16 cellular contexts compared by ENCODE assay signal in genomic region chr6:20028143-20028542, GRCh38.
DNase-seq lines count a peak whose midpoint lies in the region; ATAC-seq and TF ChIP-seq lines count a peak whose summit lies in the region.
"Had no signal": no experiment of that assay in that cellular context is flagged by ENCODE, and none has a peak within 500 bp of the region (broad histone marks: within the 10 kb centered on the region; RNA-seq: fewer than 3 reads in every experiment).

No MANE protein-coding gene starts in this region.

- H3F3A ChIP-seq in GM23338 (replicated peaks; ENCODE audit: low read depth), result no peaks in the 10 kb centered on the region

- no peaks in the 10 kb centered on the region for H3K9me3 ChIP-seq in HCT116 (ENCODE audit: control insufficient read depth in 1 of 2, insufficient read depth in 1 of 2, low read depth in 1 of 2, low read length in 2 of 2)
- H3K9me3 ChIP-seq: SJCRH30 had no signal

- RAD21 ChIA-PET in HCT116 (lab: Charles Lee; ENCODE audit: low non-redundant PET in 1 of 2, low total read pairs in 2 of 2, uncharacterized antibody in 2 of 2, unreplicated experiment in 2 of 2), result no interaction called here

- intact Hi-C loops in HCT116 (cut with micrococcal nuclease), result no loop called here

- TF ChIP-seq POLR2A in HCT116 (IDR thresholded peaks at IDR 0.05; ENCODE audit: borderline replicate concordance, extremely low read depth, insufficient read depth, insufficient read length), result no peak

- H3K27ac Mint-ChIP-seq in GM23338, result no peak overlapping the region

- DNase-seq in GM23338 (ENCODE audit: low spot score) (peak; percentile 18), HCT116 (ENCODE audit: low read depth, low spot score) (peak; percentile 4), NCI-H69 (lab: John Stamatoyannopoulos, UW) (peak; percentile 93), iPS-NIHi7 (ENCODE audit: extremely low spot score) (peak; percentile 46)
- DNase-seq in stimulated activated CD4-positive, alpha-beta T cell treated with anti-CD3 and anti-CD28 coated beads, Interleukin-4, amount 100 ng/mL, for 24 hours, result no peak
- DNase-seq: DMS79, GM23248, IMR-90, Kasumi-1, MM.1S, NCI-H1092 treated with DMSO at 0.1 percent for 48 hours, NCI-H2227 treated with DMSO at 0.1 percent for 48 hours, SJCRH30, T-helper 2 cell had no signal

- H3K36me3 Mint-ChIP-seq in GM23338 (ENCODE audit: low read depth), result peaks cover 4% of the 10 kb centered on the region; the same call in 2 of the 3 replicates

- peak; percentile 71 for ATAC-seq in GM23338
- peak; percentile 62 for ATAC-seq in HCT116
- no peak for ATAC-seq in GM18861 (IDR thresholded peaks at IDR 0.05; ENCODE audit: unreplicated experiment)
- no peak for ATAC-seq in GM21367 (IDR thresholded peaks at IDR 0.05; ENCODE audit: unreplicated experiment)

- H3K27ac ChIP-seq in GM23338 (ENCODE audit: low read depth), result no peak overlapping the region
- no peak overlapping the region for H3K27ac ChIP-seq in HCT116 (ENCODE audit: low read depth, low read length)
- H3K27ac ChIP-seq: GM23248, SJCRH30 had no signal

- H3K4me1 ChIP-seq in GM23338 (ENCODE audit: insufficient read depth), result no peaks in the 10 kb centered on the region
- peaks cover 0 to 4% of the 10 kb centered on the region in 2 experiments; a peak in 1 of 4 replicates for H3K4me1 ChIP-seq in HCT116 (ENCODE audit: control insufficient read depth in 1 of 2, insufficient read depth in 2 of 2, low read length in 2 of 2)

- H3K27me3 ChIP-seq in GM23338 (ENCODE audit: insufficient read depth), result no peaks in the 10 kb centered on the region
- no peaks in the 10 kb centered on the region for H3K27me3 ChIP-seq in HCT116 (ENCODE audit: insufficient read depth, low read length)
- H3K27me3 ChIP-seq: SJCRH30 had no signal

- H3K9me3 Mint-ChIP-seq in GM23338, result no peaks in the 10 kb centered on the region; the same call in 2 of the 3 replicates

- no peaks in the 10 kb centered on the region for H3K9me2 ChIP-seq in GM23338 (ENCODE audit: insufficient read depth)
- no peaks in the 10 kb centered on the region for H3K9me2 ChIP-seq in HCT116 (ENCODE audit: insufficient read depth)

- H3K79me2 ChIP-seq in GM23338 (replicated peaks; ENCODE audit: insufficient read depth) (no peaks in the 10 kb centered on the region), HCT116 (ENCODE audit: insufficient read depth, low read length) (no peaks in the 10 kb centered on the region)

- POLR2A ChIA-PET in HCT116 (lab: Charles Lee), result no interaction called here

- H4K20me1 ChIP-seq in GM23338 (replicated peaks; ENCODE audit: insufficient read depth) (no peaks in the 10 kb centered on the region), HCT116 (ENCODE audit: insufficient read depth) (no peaks in the 10 kb centered on the region)

- peaks cover 5% of the 10 kb centered on the region; the same call in 2 of the 3 replicates for H3K4me1 Mint-ChIP-seq in GM23338

- H3K4me3 Mint-ChIP-seq in GM23338, result no peak overlapping the region

- TF ChIP-seq CTCF in GM23338 (conservative IDR thresholded peaks at IDR 0.05; ENCODE audit: low read depth in 2 of 2) (no peak), HCT116 (IDR thresholded peaks at IDR 0.05 in 2 of 3, conservative IDR thresholded peaks at IDR 0.05 in 1 of 3; ENCODE audit: borderline replicate concordance in 1 of 3, insufficient read depth in 1 of 3, low read depth in 2 of 3, low read length in 2 of 3) (no peak)

- H3K27me3 Mint-ChIP-seq in GM23338 (ENCODE audit: insufficient read depth, low read depth, poor library complexity), result peaks cover 6% of the 10 kb centered on the region

- TF ChIP-seq RAD21 in HCT116 (IDR thresholded peaks at IDR 0.05; ENCODE audit: low read depth), result no peak

- no peak overlapping the region for H3K9ac ChIP-seq in HCT116 (ENCODE audit: low read length)
- H3K9ac ChIP-seq: GM23248 had no signal

- no peak overlapping the region for H2AFZ ChIP-seq in GM23338
- H2AFZ ChIP-seq in HCT116 (ENCODE audit: low read depth, low read length, poor library complexity, severe bottlenecking), result no peak overlapping the region
- H2AFZ ChIP-seq: GM23248 had no signal

- H3K36me3 ChIP-seq in GM23338 (ENCODE audit: insufficient read depth), result no peaks in the 10 kb centered on the region
- H3K36me3 ChIP-seq in HCT116 (ENCODE audit: control insufficient read depth in 1 of 2, insufficient read depth in 2 of 2, low read length in 2 of 2), result no peaks in the 10 kb centered on the region
- H3K36me3 ChIP-seq: SJCRH30 had no signal

- CTCF ChIA-PET in HCT116 (lab: Charles Lee), result no interaction called here

- H3K4me2 ChIP-seq in GM23338, result no peak overlapping the region
- H3K4me2 ChIP-seq in HCT116 (ENCODE audit: low read length), result no peak overlapping the region

- H3K4me3 ChIP-seq in GM23338 (no peak overlapping the region), HCT116 (replicated peaks in 1 of 2; ENCODE audit: low read depth in 1 of 2, low read length in 2 of 2) (no peak overlapping the region)
- H3K4me3 ChIP-seq: GM23248, SJCRH30 had no signal

- BruUV-seq in HCT116 (replicated peaks; lab: Mats Ljungman, UMichigan), result no TSS peak

TF ChIP-seq in GM23338, 12 proteins besides CTCF, POLR2A, EP300 and RAD21 (continues in another document):
- TF ChIP-seq JUNB (IDR thresholded peaks at IDR 0.05; ENCODE audit: unreplicated experiment), result no peak
- TF ChIP-seq POLR2AphosphoS5 (IDR thresholded peaks at IDR 0.05; ENCODE audit: low read depth), result no peak
- TF ChIP-seq EZH2phosphoT487 (IDR thresholded peaks at IDR 0.05; ENCODE audit: unreplicated experiment), result no peak
- no peak for TF ChIP-seq ZNF114 (CRISPR knock-in tag; IDR thresholded peaks at IDR 0.05)
- no peak for TF ChIP-seq ZNF331 (CRISPR knock-in tag; IDR thresholded peaks at IDR 0.05; ENCODE audit: low read depth)

TF ChIP-seq in HCT116, 20 proteins besides CTCF, POLR2A, EP300 and RAD21:
- TF ChIP-seq ATF3 (IDR thresholded peaks at IDR 0.05) (no peak), EZH2phosphoT487 (IDR thresholded peaks at IDR 0.05; ENCODE audit: borderline replicate concordance) (no peak), SIN3A (IDR thresholded peaks at IDR 0.05; ENCODE audit: low read depth) (no peak), YY1 (IDR thresholded peaks at IDR 0.05; ENCODE audit: extremely low read depth, insufficient replicate concordance, low read depth, low read length) (no peak), MAX (IDR thresholded peaks at IDR 0.05) (no peak), ZFX (IDR thresholded peaks at IDR 0.05) (no peak), SRF (IDR thresholded peaks at IDR 0.05; ENCODE audit: low read depth) (no peak), FOSL1 (IDR thresholded peaks at IDR 0.05; ENCODE audit: low read depth) (no peak), POLR2AphosphoS5 (IDR thresholded peaks at IDR 0.05; ENCODE audit: low read depth, low read length) (no peak), ELF1 (IDR thresholded peaks at IDR 0.05; ENCODE audit: borderline replicate concordance, low read depth) (no peak), REST (IDR thresholded peaks at IDR 0.05; ENCODE audit: low read depth) (no peak), SP1 (IDR thresholded peaks at IDR 0.05; ENCODE audit: low read depth) (no peak), EGR1 (IDR thresholded peaks at IDR 0.05; ENCODE audit: low read depth) (no peak), CBX3 (IDR thresholded peaks at IDR 0.05; ENCODE audit: low read depth) (no peak), TCF7L2 (IDR thresholded peaks at IDR 0.05; ENCODE audit: borderline replicate concordance, extremely low read depth, insufficient read depth, insufficient read length) (no peak), ZNF274 (IDR thresholded peaks at IDR 0.05; ENCODE audit: low read depth, low read length) (no peak), EZH2 (IDR thresholded peaks at IDR 0.05) (no peak), CEBPB (IDR thresholded peaks at IDR 0.05; ENCODE audit: low read depth) (no peak)

Comparison
In these comparisons a context has a peak if more than half of its experiments do, and no peak if none do; other contexts are left out.
1. ATAC-seq: peak in GM23338 (single experiment) and HCT116 (single experiment); none in GM18861 (single experiment) and GM21367 (single experiment).